In genomic region chr9:133495327-133496293, GRCh38 we compare ENCODE assay signal across 28 cellular contexts. TPM values are rescaled to one million over a fixed set of nuclear protein-coding genes. Genes with fewer than 3 reads are reported as not detected.
DNase-seq lines count a peak whose midpoint lies in the region; ATAC-seq, FAIRE-seq and TF ChIP-seq lines count a peak whose summit lies in the region.
"Had no signal": no experiment of that assay in that cellular context is flagged by ENCODE, and none has a peak within 500 bp of the region (broad histone marks: within the 10 kb centered on the region; RNA-seq: fewer than 3 reads in every experiment).

No MANE protein-coding gene starts in this region.

- no peak overlapping the region for H2BK5ac ChIP-seq in neuronal stem cell (ENCODE audit: low read length)

- H3K4me3 ChIP-seq in HEK293 (ENCODE audit: low read depth, low read length) (no peak overlapping the region), K562 (no peak overlapping the region), neuronal stem cell (ENCODE audit: low read length in 2 of 2) (peak overlapping the region in 1 of 2 donors; percentile 63)
- H3K4me3 ChIP-seq: GM23338 had no signal

- TF ChIP-seq RAD21 in K562 (CRISPR knock-in tag; conservative IDR thresholded peaks at IDR 0.05 in 1 of 2, IDR thresholded peaks at IDR 0.05 in 1 of 2), result no peak

- no peaks in the 10 kb centered on the region for H3K9me1 ChIP-seq in K562 (ENCODE audit: control insufficient read depth, insufficient read depth, low read length)

- no peak overlapping the region for H3K27ac ChIP-seq in HEK293 (ENCODE audit: extremely low read depth, low read depth, low read length)
- no peak overlapping the region for H3K27ac ChIP-seq in K562 (ENCODE audit: extremely low read depth, low read depth, low read length)
- no peak overlapping the region for H3K27ac ChIP-seq in neuronal stem cell (replicated peaks; ENCODE audit: low read length)
- H3K27ac ChIP-seq: 22Rv1 had no signal

- peak overlapping the region; percentile 33 for H4K8ac ChIP-seq in neuronal stem cell (ENCODE audit: low read depth, low read length)

- H3K9ac ChIP-seq in K562 (ENCODE audit: insufficient read depth in 1 of 2, low read depth in 2 of 2, low read length in 2 of 2) (no peak overlapping the region), neuronal stem cell (ENCODE audit: low read depth, low read length, poor library complexity) (peak overlapping the region; percentile 24)

- BruUV-seq in K562 (replicated peaks; lab: Mats Ljungman, UMichigan), result no TSS peak

- no peak overlapping the region for H2BK12ac ChIP-seq in neuronal stem cell (ENCODE audit: low read length)

- TF ChIP-seq EP300 in K562 (IDR thresholded peaks at IDR 0.05; ENCODE audit: low read length), result no peak

- no peak overlapping the region for H2AFZ ChIP-seq in K562 (ENCODE audit: low read depth, low read length)
- H2AFZ ChIP-seq in neuronal stem cell (ENCODE audit: low read length), result no peak overlapping the region
- H2AFZ ChIP-seq: GM23338 had no signal

- no peaks in the 10 kb centered on the region for H3K79me2 ChIP-seq in K562 (ENCODE audit: control insufficient read depth, insufficient read depth, low read length)

- TF ChIP-seq POLR2A in K562 (conservative IDR thresholded peaks at IDR 0.05), result no peak

- H2AK5ac ChIP-seq in neuronal stem cell (ENCODE audit: low read depth, low read length), result peak overlapping the region; percentile 33

- peak; percentile 13 for DNase-seq in Right ventricle myocardium inferior (ENCODE audit: missing footprints)
- DNase-seq in cardiac septum (ENCODE audit: low spot score), result no peak
- no peak for DNase-seq in K562 (ENCODE audit: extremely low read depth in 1 of 4, low spot score in 3 of 4)
- DNase-seq in neuronal stem cell (ENCODE audit: low spot score), result no peak
- DNase-seq in LoVo (ENCODE audit: low spot score), result no peak
- no peak for DNase-seq in NAMALWA (ENCODE audit: low spot score)
- DNase-seq in DMS 273 treated with DMSO at 0.1 percent for 48 hours (lab: John Stamatoyannopoulos, UW), result no peak
- DNase-seq: BE2C, Calu3, DMS153, DND-41, HCEC 1CT, KG1, MM.1S, NCI-H1048, NCI-H1417, NCI-H1694, NCI-H2029 treated with DMSO at 0.1 percent for 48 hours, NCI-H2227 treated with DMSO at 0.1 percent for 48 hours, NCI-H510A, NCI-H69, RPMI8226, SHP77 treated with DMSO at 0.1 percent for 48 hours had no signal

- peak overlapping the region; percentile 21 for H3K18ac ChIP-seq in neuronal stem cell (ENCODE audit: low read length)

- H3K4me2 ChIP-seq in K562 (ENCODE audit: insufficient read depth, low read length) (no peak overlapping the region), neuronal stem cell (ENCODE audit: insufficient read depth, low read length, poor library complexity, severe bottlenecking) (no peak overlapping the region)
- H3K4me2 ChIP-seq: GM23338 had no signal

- no peak for TF ChIP-seq CTCF in HEK293 (tag by site-specific recombination; IDR thresholded peaks at IDR 0.05)
- TF ChIP-seq CTCF in K562 (IDR thresholded peaks at IDR 0.05 in 2 of 3, conservative IDR thresholded peaks at IDR 0.05 in 1 of 3; ENCODE audit: insufficient read depth in 2 of 3, low read depth in 1 of 3, low read length in 3 of 3), result no peak

- peak overlapping the region; percentile 72 for H3K14ac ChIP-seq in neuronal stem cell (ENCODE audit: low read length)

- POLR2A ChIA-PET in HEK293 (lab: Yijun Ruan, JAX), result interaction anchor here (1.2 kb wide), 1 partner anchor 44 kb away, joined by 3 read pairs; no protein-coding TSS in a partner anchor
- POLR2A ChIA-PET in K562 (lab: Yijun Ruan, JAX), result interaction anchor here (1.1 to 1.6 kb wide), 2 partner anchors 10 to 11 kb away, joined by 3 to 9 read pairs; no protein-coding TSS in a partner anchor

- peak; percentile 48 for FAIRE-seq in K562 (lab: Jason Lieb, UNC)
- FAIRE-seq: GM18507 had no signal

- H3K9me3 ChIP-seq in HEK293 (ENCODE audit: control insufficient read depth, insufficient read depth, low read depth, low read length), result no peaks in the 10 kb centered on the region
- no peaks in the 10 kb centered on the region; the same call in 1 of the 2 replicates for H3K9me3 ChIP-seq in K562 (replicated peaks; ENCODE audit: control insufficient read depth, insufficient read depth, low read depth, low read length)
- H3K9me3 ChIP-seq in neuronal stem cell (replicated peaks in 1 of 2; ENCODE audit: control insufficient read depth in 2 of 2, insufficient read depth in 1 of 2, low read depth in 1 of 2, low read length in 2 of 2), result peaks cover 3 to 12% of the 10 kb centered on the region in 2 donors
- H3K9me3 ChIP-seq: BE2C had no signal

- intact Hi-C loops in Right ventricle myocardium inferior (cut with DNase I) (no loop called here), cardiac septum (cut with DNase I) (no loop called here), K562 (cut with micrococcal nuclease) (no loop called here)

- H3K36me3 ChIP-seq in HEK293 (ENCODE audit: control insufficient read depth in 2 of 2, insufficient read depth in 1 of 2, low read length in 2 of 2), result no peaks in the 10 kb centered on the region
- H3K36me3 ChIP-seq in K562 (ENCODE audit: control insufficient read depth, insufficient read depth, low read length), result no peaks in the 10 kb centered on the region
- peaks cover 0 to 8% of the 10 kb centered on the region in 2 donors for H3K36me3 ChIP-seq in neuronal stem cell (replicated peaks in 1 of 2; ENCODE audit: control insufficient read depth in 2 of 2, insufficient read depth in 2 of 2, low read length in 2 of 2)
- H3K36me3 ChIP-seq: BE2C had no signal

- H3K27me3 ChIP-seq in K562 (ENCODE audit: control insufficient read depth in 2 of 2, insufficient read depth in 2 of 2, low read length in 2 of 2) (peaks cover 22 to 92% of the 10 kb centered on the region in 2 experiments; a peak in 4 of 5 replicates), neuronal stem cell (ENCODE audit: control insufficient read depth in 3 of 3, insufficient read depth in 3 of 3, low read depth in 1 of 3, low read length in 3 of 3) (peaks cover 0 to 45% (median 11%) of the 10 kb centered on the region in 3 experiments)
- H3K27me3 ChIP-seq: BE2C had no signal

- 56% methylated on average over 23 of the region's 24 CpGs for WGBS in K562 (ENCODE audit: insufficient coverage, low coverage, missing lambda C conversion rate)
- 100% methylated on average over 4 of the region's 24 CpGs; no CpG with 5 or more reads in 1 of the 2 donors for WGBS in neuronal stem cell (ENCODE audit: extremely low coverage in 2 of 2, insufficient read length in 2 of 2, insufficient replicate concordance in 1 of 2), 2 donors

- in situ Hi-C loops in K562 (cut with MboI), result no loop called here

- H4K91ac ChIP-seq in neuronal stem cell (ENCODE audit: low read depth, low read length, poor library complexity), result peak overlapping the region; percentile 61

- CTCF ChIA-PET in HEK293 (lab: Yijun Ruan, JAX) (interaction anchor here (0.7 to 2.6 kb wide), 4 partner anchors 9 to 256 kb away, joined by 3 to 36 read pairs (median 4); no protein-coding TSS in a partner anchor), K562 (lab: Yijun Ruan, JAX; ENCODE audit: low intra/inter-chr PET ratio) (no interaction called here)

- ATAC-seq in Right ventricle myocardium inferior (no peak), K562 (no peak)
- ATAC-seq: GM23338 had no signal

- H3K4me1 ChIP-seq in HEK293 (ENCODE audit: control insufficient read depth, insufficient read depth, low read length), result no peaks in the 10 kb centered on the region
- H3K4me1 ChIP-seq in K562 (replicated peaks in 1 of 2; ENCODE audit: control insufficient read depth in 2 of 2, insufficient read depth in 2 of 2, low read length in 2 of 2), result peaks cover 0 to 30% of the 10 kb centered on the region in 2 experiments; a peak in 2 of 5 replicates
- peaks cover 18 to 20% of the 10 kb centered on the region in 2 donors for H3K4me1 ChIP-seq in neuronal stem cell (ENCODE audit: control insufficient read depth in 2 of 2, insufficient read depth in 1 of 2, low read depth in 1 of 2, low read length in 2 of 2)

- no peaks in the 10 kb centered on the region for H3K79me1 ChIP-seq in neuronal stem cell (ENCODE audit: low read depth, low read length)

- peak overlapping the region; percentile 87 for H3K23ac ChIP-seq in neuronal stem cell (ENCODE audit: low read depth, low read length, poor library complexity)

- no peak overlapping the region for H2BK120ac ChIP-seq in neuronal stem cell (ENCODE audit: low read depth, low read length)

- H3K4ac ChIP-seq in neuronal stem cell (ENCODE audit: low read length), result no peak overlapping the region

- no peak overlapping the region for H2BK15ac ChIP-seq in neuronal stem cell (ENCODE audit: low read length)

- no peaks in the 10 kb centered on the region for H4K20me1 ChIP-seq in K562 (replicated peaks; ENCODE audit: control insufficient read depth, insufficient read depth, low read length)

RNA-seq across cellular contexts. Expression of gene SLC2A6, which starts 16.7 kb away (rescaled TPM):
- 2.7 TPM for total RNA-seq in Right ventricle myocardium inferior
- total RNA-seq in cardiac septum, result 3.6 TPM
- total RNA-seq in K562 (2011; cell fraction: chromatin; rRNA removed; ENCODE audit: low replicate concordance), result 0.32 and 1.7 TPM in 2 replicates
- total RNA-seq in K562 (2011; cell fraction: nucleolus; rRNA removed), result 1.2 and 1.8 TPM in 2 replicates
- 0.53 and 1.3 TPM in 2 replicates for total RNA-seq in K562 (2011; cell fraction: nucleoplasm; rRNA removed)
- 0.09 and 0.41 TPM in 2 replicates for total RNA-seq in K562 (2014; rRNA removed)
- total RNA-seq in K562 (2014; rRNA removed; fragmentation: Illumina TruSeq; extraction: Trizol), result 0.04 and 0.06 TPM in 2 replicates
- total RNA-seq in K562 (2015; rRNA removed; fragmentation: Illumina TruSeq; extraction: Trizol), result 0.04 TPM in 1 of 2 replicates, not detected in the other
- 0.16 and 0.38 TPM in 2 replicates for total RNA-seq in K562 (2021)
- polyA plus RNA-seq in K562 (2011; rRNA removed), result 0.08 and 0.22 TPM in 2 replicates
- polyA plus RNA-seq in K562 (2011; cell fraction: cytosol; rRNA removed), result 0.19 and 0.58 TPM in 2 replicates
- 0.32 and 0.61 TPM in 2 replicates for polyA plus RNA-seq in K562 (2011; cell fraction: nucleus; rRNA removed)
- polyA plus RNA-seq in K562 (2012), result 0.17 and 0.24 TPM in 2 replicates
- not detected in 2 replicates for polyA plus RNA-seq in K562 (2014; fragmentation: Illumina TruSeq; extraction: Trizol)
- not detected for polyA plus RNA-seq in K562 (2014; fragmentation: Nextera tagmentation; extraction: Ambion mirVana)
- polyA plus RNA-seq in K562 (2014; rRNA removed), result 0.27 and 0.39 TPM in 2 replicates
- 0.09 and 0.21 TPM in 2 replicates for polyA minus RNA-seq in K562 (2011; rRNA and poly(A)+ RNA removed)
- polyA minus RNA-seq in K562 (2011; cell fraction: cytosol; rRNA and poly(A)+ RNA removed), result 0.48 and 0.64 TPM in 2 replicates
- 0.81 and 1.4 TPM in 2 replicates for polyA minus RNA-seq in K562 (2011; cell fraction: nucleus; rRNA and poly(A)+ RNA removed)
- polyA plus RNA-seq in neuronal stem cell (2013, experiment 1 of 2), result 3.7 TPM
- polyA plus RNA-seq in neuronal stem cell (2013, experiment 2 of 2), result 3.8 TPM

RNA-seq across cellular contexts. Expression of gene MYMK, which starts 29.1 kb away (rescaled TPM):
- not detected for total RNA-seq in Right ventricle myocardium inferior
- not detected for total RNA-seq in cardiac septum
- total RNA-seq in K562 (2011; cell fraction: chromatin; rRNA removed; ENCODE audit: low replicate concordance), result not detected in 2 replicates
- not detected in 2 replicates for total RNA-seq in K562 (2011; cell fraction: nucleolus; rRNA removed)
- total RNA-seq in K562 (2011; cell fraction: nucleoplasm; rRNA removed), result not detected in 2 replicates
- not detected in 2 replicates for total RNA-seq in K562 (2014; rRNA removed)
- not detected in 2 replicates for total RNA-seq in K562 (2014; rRNA removed; fragmentation: Illumina TruSeq; extraction: Trizol)
- not detected in 2 replicates for total RNA-seq in K562 (2015; rRNA removed; fragmentation: Illumina TruSeq; extraction: Trizol)
- total RNA-seq in K562 (2021), result not detected in 2 replicates
- polyA plus RNA-seq in K562 (2011; rRNA removed), result not detected in 2 replicates
- not detected in 2 replicates for polyA plus RNA-seq in K562 (2011; cell fraction: cytosol; rRNA removed)
- polyA plus RNA-seq in K562 (2011; cell fraction: nucleus; rRNA removed), result not detected in 2 replicates
- polyA plus RNA-seq in K562 (2012), result not detected in 2 replicates
- polyA plus RNA-seq in K562 (2014; fragmentation: Illumina TruSeq; extraction: Trizol), result not detected in 2 replicates
- polyA plus RNA-seq in K562 (2014; fragmentation: Nextera tagmentation; extraction: Ambion mirVana), result not detected
- not detected in 2 replicates for polyA plus RNA-seq in K562 (2014; rRNA removed)
- not detected in 2 replicates for polyA minus RNA-seq in K562 (2011; rRNA and poly(A)+ RNA removed)
- not detected in 2 replicates for polyA minus RNA-seq in K562 (2011; cell fraction: cytosol; rRNA and poly(A)+ RNA removed)
- not detected in 2 replicates for polyA minus RNA-seq in K562 (2011; cell fraction: nucleus; rRNA and poly(A)+ RNA removed)
- not detected for polyA plus RNA-seq in neuronal stem cell (2013, experiment 1 of 2)
- not detected for polyA plus RNA-seq in neuronal stem cell (2013, experiment 2 of 2)
- total RNA-seq: Calu3, GM23338, HT-29 had no signal
- polyA plus RNA-seq: GM23338 had no signal

RNA-seq across cellular contexts. Expression of gene CACFD1, which starts 35.8 kb away (rescaled TPM):
- total RNA-seq in Right ventricle myocardium inferior (13.9 TPM), cardiac septum (15.0 TPM), K562 (2014; rRNA removed) (1.1 and 1.2 TPM in 2 replicates), K562 (2014; rRNA removed; fragmentation: Illumina TruSeq; extraction: Trizol) (0.11 and 0.13 TPM in 2 replicates), K562 (2015; rRNA removed; fragmentation: Illumina TruSeq; extraction: Trizol) (0.54 and 0.64 TPM in 2 replicates), K562 (2021) (1.4 and 1.8 TPM in 2 replicates)
- total RNA-seq in K562 (2011; cell fraction: chromatin; rRNA removed; ENCODE audit: low replicate concordance), result 2.9 and 4.1 TPM in 2 replicates
- total RNA-seq in K562 (2011; cell fraction: nucleolus; rRNA removed), result 3.4 and 4.7 TPM in 2 replicates
- 3.2 and 5.5 TPM in 2 replicates for total RNA-seq in K562 (2011; cell fraction: nucleoplasm; rRNA removed)
- polyA plus RNA-seq in K562 (2011; rRNA removed) (0.87 and 1.2 TPM in 2 replicates), K562 (2014; fragmentation: Illumina TruSeq; extraction: Trizol) (0.16 and 0.37 TPM in 2 replicates), K562 (2014; fragmentation: Nextera tagmentation; extraction: Ambion mirVana) (not detected), K562 (2014; rRNA removed) (1.1 and 1.4 TPM in 2 replicates)
- polyA plus RNA-seq in K562 (2011; cell fraction: cytosol; rRNA removed), result 0.77 and 1.1 TPM in 2 replicates
- polyA plus RNA-seq in K562 (2011; cell fraction: nucleus; rRNA removed), result 1.3 and 2.3 TPM in 2 replicates
- 0.89 and 3.8 TPM in 2 replicates for polyA plus RNA-seq in K562 (2012)
- polyA minus RNA-seq in K562 (2011; rRNA and poly(A)+ RNA removed), result 0.57 and 0.70 TPM in 2 replicates
- 0.67 and 0.82 TPM in 2 replicates for polyA minus RNA-seq in K562 (2011; cell fraction: cytosol; rRNA and poly(A)+ RNA removed)
- 1.7 and 1.8 TPM in 2 replicates for polyA minus RNA-seq in K562 (2011; cell fraction: nucleus; rRNA and poly(A)+ RNA removed)
- polyA plus RNA-seq in neuronal stem cell (2013, experiment 1 of 2), result 18.8 TPM
- polyA plus RNA-seq in neuronal stem cell (2013, experiment 2 of 2), result 19.4 TPM

RNA-seq across cellular contexts. Expression of gene ADAMTSL2, which starts 38.9 kb away (rescaled TPM):
- 9.5 TPM for total RNA-seq in Right ventricle myocardium inferior
- total RNA-seq in cardiac septum, result 9.6 TPM
- total RNA-seq in K562 (2011; cell fraction: chromatin; rRNA removed; ENCODE audit: low replicate concordance), result 0.07 TPM in 1 of 2 replicates, not detected in the other
- total RNA-seq in K562 (2011; cell fraction: nucleolus; rRNA removed), result not detected in 2 replicates
- not detected in 2 replicates for total RNA-seq in K562 (2011; cell fraction: nucleoplasm; rRNA removed)
- total RNA-seq in K562 (2014; rRNA removed), result not detected in 2 replicates
- not detected in 2 replicates for total RNA-seq in K562 (2014; rRNA removed; fragmentation: Illumina TruSeq; extraction: Trizol)
- total RNA-seq in K562 (2015; rRNA removed; fragmentation: Illumina TruSeq; extraction: Trizol), result not detected in 2 replicates
- 0.04 TPM in 1 of 2 replicates, not detected in the other for total RNA-seq in K562 (2021)
- polyA plus RNA-seq in K562 (2011; rRNA removed), result not detected in 2 replicates
- 0.01 TPM in 1 of 2 replicates, not detected in the other for polyA plus RNA-seq in K562 (2011; cell fraction: cytosol; rRNA removed)
- not detected in 2 replicates for polyA plus RNA-seq in K562 (2011; cell fraction: nucleus; rRNA removed)
- polyA plus RNA-seq in K562 (2012), result 0.04 TPM in 1 of 2 replicates, not detected in the other
- polyA plus RNA-seq in K562 (2014; fragmentation: Illumina TruSeq; extraction: Trizol), result not detected in 2 replicates
- not detected for polyA plus RNA-seq in K562 (2014; fragmentation: Nextera tagmentation; extraction: Ambion mirVana)
- polyA plus RNA-seq in K562 (2014; rRNA removed), result not detected in 2 replicates
- polyA minus RNA-seq in K562 (2011; rRNA and poly(A)+ RNA removed), result not detected in 2 replicates
- polyA minus RNA-seq in K562 (2011; cell fraction: cytosol; rRNA and poly(A)+ RNA removed), result not detected in 2 replicates
- not detected in 2 replicates for polyA minus RNA-seq in K562 (2011; cell fraction: nucleus; rRNA and poly(A)+ RNA removed)
- 0.17 TPM for polyA plus RNA-seq in neuronal stem cell (2013, experiment 1 of 2)
- 0.15 TPM for polyA plus RNA-seq in neuronal stem cell (2013, experiment 2 of 2)
